ENCODE assay signal across 9 cellular contexts in genomic region chr1:10032590-10033358, GRCh38. TPM values are rescaled to one million over a fixed set of nuclear protein-coding genes. Genes with fewer than 3 reads are reported as not detected.
DNase-seq lines count a peak whose midpoint lies in the region; ATAC-seq, FAIRE-seq and TF ChIP-seq lines count a peak whose summit lies in the region.
"Had no signal": no experiment of that assay in that cellular context is flagged by ENCODE, and none has a peak within 500 bp of the region (broad histone marks: within the 10 kb centered on the region; RNA-seq: fewer than 3 reads in every experiment).

TSS of gene UBE4B (plus strand) at chr1:10032958. CDS start at chr1:10033671, 713 bp downstream.

- no peaks in the 10 kb centered on the region for H3K27me3 ChIP-seq in bronchial epithelial cell (ENCODE audit: control insufficient read depth, insufficient read depth, low read length)

- peak; percentile 97 for ATAC-seq in GM18909 (IDR thresholded peaks at IDR 0.05; ENCODE audit: poor library complexity, unreplicated experiment)
- peak; percentile 95 for ATAC-seq in HG03175 (IDR thresholded peaks at IDR 0.05; ENCODE audit: unreplicated experiment)

- DNase-seq in AG08396 (ENCODE audit: low spot score) (peak; percentile 99), NCI-H2227 treated with DMSO at 0.1 percent for 48 hours (lab: John Stamatoyannopoulos, UW) (peak; percentile 98), bronchial epithelial cell (ENCODE audit: low read depth) (peak; percentile 91), iPS-NIHi7 (ENCODE audit: extremely low spot score) (peak; percentile 98), smooth muscle cell of the brain vasculature (ENCODE audit: low read depth, low spot score) (peak; percentile 94)

- peaks cover 3% of the 10 kb centered on the region for H3K36me3 ChIP-seq in bronchial epithelial cell (ENCODE audit: control insufficient read depth, insufficient read depth, low read length)

- H3K4me3 ChIP-seq in WI38 (ENCODE audit: low read depth, low read length) (peak within 1 kb of the TSS; percentile 86), bronchial epithelial cell (ENCODE audit: low read depth, low read length) (peak within 1 kb of the TSS; percentile 99)

- peak; percentile 65 for TF ChIP-seq CTCF in WI38 (IDR thresholded peaks at IDR 0.05; ENCODE audit: low read depth, low read length)
- peak; percentile 94 for TF ChIP-seq CTCF in bronchial epithelial cell (IDR thresholded peaks at IDR 0.05; ENCODE audit: insufficient read depth, low read length, severe bottlenecking)

- FAIRE-seq in bronchial epithelial cell (lab: Jason Lieb, UNC) = no peak
- FAIRE-seq: colon had no signal

RNA-seq across cellular contexts. Expression of gene UBE4B, which starts in this region (rescaled TPM):
- 14.7 and 17.5 TPM in 2 replicates for total RNA-seq in bronchial epithelial cell

Comparison
In these comparisons a context has a peak if more than half of its experiments do, and no peak if none do; other contexts are left out.
1. Peak in every context shown above with its lines: DNase-seq, ATAC-seq and H3K4me3 ChIP-seq.